In genomic region chr1:171983584-171983983, GRCh38 we compare ENCODE assay signal across 9 cellular contexts.
DNase-seq lines count a peak whose midpoint lies in the region; ATAC-seq and TF ChIP-seq lines count a peak whose summit lies in the region.
"Had no signal": no experiment of that assay in that cellular context is flagged by ENCODE, and none has a peak within 500 bp of the region (broad histone marks: within the 10 kb centered on the region; RNA-seq: fewer than 3 reads in every experiment).

No MANE protein-coding gene starts in this region.

- peaks cover 7% of the 10 kb centered on the region for H3K36me3 ChIP-seq in lower lobe of right lung
- H3K36me3 ChIP-seq in MG63, result no peaks in the 10 kb centered on the region

- no peaks in the 10 kb centered on the region for H3K27me3 Mint-ChIP-seq in activated naive CD4-positive, alpha-beta T cell treated with anti-CD3 and anti-CD28 coated beads for 36 hours (ENCODE audit: low read depth)

- H3K27ac ChIP-seq in C4-2B (no peak overlapping the region), angular gyrus (ENCODE audit: low read depth, low read length) (peak overlapping the region; percentile 11), lower lobe of right lung (no peak overlapping the region)

- TF ChIP-seq CTCF in C4-2B (conservative IDR thresholded peaks at IDR 0.05) (peak; percentile 45), lower lobe of right lung (IDR thresholded peaks at IDR 0.05) (peak; percentile 22)

- ATAC-seq in lower lobe of right lung, result peak; percentile 30 to 54
- no peak for ATAC-seq in GM19023 (IDR thresholded peaks at IDR 0.05; ENCODE audit: unreplicated experiment)
- no peak for ATAC-seq in HG03097 (IDR thresholded peaks at IDR 0.05; ENCODE audit: low FRiP score, unreplicated experiment)

- H3K4me3 Mint-ChIP-seq in activated naive CD4-positive, alpha-beta T cell treated with anti-CD3 and anti-CD28 coated beads for 36 hours, result no peak overlapping the region

- H3K4me1 Mint-ChIP-seq in activated naive CD4-positive, alpha-beta T cell treated with anti-CD3 and anti-CD28 coated beads for 36 hours (ENCODE audit: low read depth), result no peaks in the 10 kb centered on the region

- H3K9me3 ChIP-seq in lower lobe of right lung (no peaks in the 10 kb centered on the region), MG63 (no peaks in the 10 kb centered on the region)

- H3K4me1 ChIP-seq in lower lobe of right lung, result no peaks in the 10 kb centered on the region

- H3K36me3 Mint-ChIP-seq in activated naive CD4-positive, alpha-beta T cell treated with anti-CD3 and anti-CD28 coated beads for 36 hours (ENCODE audit: low read depth), result no peaks in the 10 kb centered on the region

- no peaks in the 10 kb centered on the region for H3K9me3 Mint-ChIP-seq in activated naive CD4-positive, alpha-beta T cell treated with anti-CD3 and anti-CD28 coated beads for 36 hours

- intact Hi-C loops in lower lobe of right lung (cut with DNase I), result no loop called here
- intact Hi-C loops in activated naive CD4-positive, alpha-beta T cell treated with anti-CD3 and anti-CD28 coated beads for 36 hours (cut with micrococcal nuclease), result no loop called here

- DNase-seq in HT-29 (ENCODE audit: low spot score), result peak; percentile 71
- DNase-seq in lower lobe of right lung, result no peak
- DNase-seq in MG63, result no peak
- no peak for DNase-seq in activated naive CD4-positive, alpha-beta T cell treated with anti-CD3 and anti-CD28 coated beads for 36 hours
- DNase-seq: NCI-H1048 had no signal

- CTCF ChIA-PET in activated naive CD4-positive, alpha-beta T cell treated with anti-CD3 and anti-CD28 coated beads for 36 hours (lab: Charles Lee), result interaction anchor here (0.6 to 12.3 kb wide), 13 partner anchors 13 to 339 kb away, joined by 3 to 232 read pairs (median 3); no protein-coding TSS in a partner anchor

- H3K27me3 ChIP-seq in lower lobe of right lung (ENCODE audit: low read depth) (no peaks in the 10 kb centered on the region), MG63 (no peaks in the 10 kb centered on the region)

- no peak overlapping the region for H3K27ac Mint-ChIP-seq in activated naive CD4-positive, alpha-beta T cell treated with anti-CD3 and anti-CD28 coated beads for 36 hours

- H3K4me3 ChIP-seq in lower lobe of right lung (no peak overlapping the region), MG63 (no peak overlapping the region)

Comparison
In these comparisons a context has a peak if more than half of its experiments do, and no peak if none do; other contexts are left out.
1. ATAC-seq: peak in lower lobe of right lung (2 of 2); none in GM19023 (single experiment) and HG03097 (single experiment).